20 cellular contexts compared by ENCODE assay signal in the genomic region with DNA sequence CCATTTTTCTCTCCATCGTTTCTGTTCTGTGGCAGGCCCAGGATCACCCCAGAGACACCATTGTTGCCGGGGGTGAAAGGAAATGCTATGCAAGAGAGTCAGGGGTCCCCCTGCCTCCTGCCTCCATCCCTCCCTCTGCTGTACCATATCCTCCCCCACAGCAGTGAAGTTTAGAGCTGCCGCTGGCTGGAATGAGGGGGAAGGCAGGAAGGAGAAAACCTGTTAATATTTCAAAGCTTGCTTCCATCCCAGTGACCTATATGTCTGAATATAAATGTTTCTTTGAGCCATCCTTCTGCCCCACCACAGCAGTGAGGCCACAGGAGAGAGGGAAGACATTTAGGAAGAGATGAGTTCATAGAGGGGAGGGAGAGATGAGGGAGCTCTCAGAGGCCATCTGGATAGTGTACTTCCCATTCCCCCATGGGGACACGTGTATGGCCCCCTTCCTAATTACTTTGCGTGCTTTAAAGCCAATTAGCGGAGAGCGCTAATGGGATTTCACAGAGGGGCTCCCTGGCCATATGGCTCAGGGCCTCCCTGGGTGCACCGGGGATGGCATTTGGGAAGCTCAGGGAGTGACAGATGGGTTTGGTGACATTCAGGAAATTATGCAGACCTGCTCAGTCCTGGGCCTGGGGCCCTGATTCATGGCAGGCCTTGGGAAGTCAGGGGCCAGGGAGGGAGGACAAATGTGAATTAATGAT. TPM values are rescaled to one million over a fixed set of nuclear protein-coding genes. Genes with fewer than 3 reads are reported as not detected.
DNase-seq lines count a peak whose midpoint lies in the region; ATAC-seq and TF ChIP-seq lines count a peak whose summit lies in the region.
"Had no signal": no experiment of that assay in that cellular context is flagged by ENCODE, and none has a peak within 500 bp of the region (broad histone marks: within the 10 kb centered on the region; RNA-seq: fewer than 3 reads in every experiment).

No MANE protein-coding gene starts in this region.

- H3K36me3 ChIP-seq in osteoblast (ENCODE audit: insufficient read depth, low read length) (no peaks in the 10 kb centered on the region), mesenchymal stem cell (ENCODE audit: control insufficient read depth in 1 of 2, insufficient read depth in 2 of 2, low read depth in 1 of 2, low read length in 2 of 2) (no peaks in the 10 kb centered on the region)
- H3K36me3 ChIP-seq: cardiac muscle cell, stomach had no signal

- no peaks in the 10 kb centered on the region for H3K79me1 ChIP-seq in mesenchymal stem cell (replicated peaks; ENCODE audit: low read length, poor library complexity, severe bottlenecking)

- H2AK5ac ChIP-seq in mesenchymal stem cell (ENCODE audit: low read length, severe bottlenecking), result no peak overlapping the region

- no peak overlapping the region for H3K18ac ChIP-seq in mesenchymal stem cell (ENCODE audit: low read depth in 1 of 2, low read length in 2 of 2)

- no peak overlapping the region for H3K14ac ChIP-seq in mesenchymal stem cell (ENCODE audit: low read length in 2 of 2)

- H2AFZ ChIP-seq in osteoblast (ENCODE audit: low read length) (no peak overlapping the region), mesenchymal stem cell (ENCODE audit: low read depth, low read length) (no peak overlapping the region)
- H2AFZ ChIP-seq: hepatocyte had no signal

- H3K4me2 ChIP-seq in osteoblast (ENCODE audit: insufficient read depth, low read length) (no peak overlapping the region), mesenchymal stem cell (ENCODE audit: low read length, poor library complexity, severe bottlenecking) (no peak overlapping the region)
- H3K4me2 ChIP-seq: hepatocyte had no signal

- no peaks in the 10 kb centered on the region for H3K79me2 ChIP-seq in osteoblast (ENCODE audit: insufficient read depth, low read length)
- H3K79me2 ChIP-seq: hepatocyte had no signal

- no peak overlapping the region for H3K23ac ChIP-seq in mesenchymal stem cell (ENCODE audit: low read length in 2 of 2)

- H3K9me3 ChIP-seq in osteoblast (ENCODE audit: low read depth, low read length) (no peaks in the 10 kb centered on the region), mesenchymal stem cell (ENCODE audit: control insufficient read depth, low read length) (no peaks in the 10 kb centered on the region)
- H3K9me3 ChIP-seq: stomach had no signal

- no peak overlapping the region for H2BK120ac ChIP-seq in mesenchymal stem cell (ENCODE audit: low read depth, low read length)

- H2BK15ac ChIP-seq in mesenchymal stem cell (ENCODE audit: low read depth, poor library complexity, severe bottlenecking), result no peak overlapping the region

- H4K91ac ChIP-seq in mesenchymal stem cell (ENCODE audit: low read length), result no peak overlapping the region

- peaks cover 6% of the 10 kb centered on the region for H3K27me3 ChIP-seq in osteoblast (ENCODE audit: insufficient read depth, low read length)
- H3K27me3 ChIP-seq in mesenchymal stem cell (ENCODE audit: control insufficient read depth in 1 of 2, insufficient read depth in 1 of 2, low read length in 2 of 2), result peaks cover 22 to 37% of the 10 kb centered on the region in 2 experiments
- H3K27me3 ChIP-seq: cardiac muscle cell, hepatocyte, stomach had no signal

- 36% methylated on average over 7 of the region's 8 CpGs for WGBS in mesenchymal stem cell

- H3K4ac ChIP-seq in mesenchymal stem cell (ENCODE audit: low read depth in 1 of 2, low read length in 2 of 2), result no peak overlapping the region

- H3K4me1 ChIP-seq in osteoblast (ENCODE audit: insufficient read depth, low read length) (no peaks in the 10 kb centered on the region), mesenchymal stem cell (ENCODE audit: control insufficient read depth, insufficient read depth, low read depth, low read length) (no peaks in the 10 kb centered on the region)
- H3K4me1 ChIP-seq: stomach had no signal

- DNase-seq in NCI-H146 (lab: John Stamatoyannopoulos, UW) (peak; percentile 30), NCI-H146 treated with DMSO at 0.1 percent for 48 hours (lab: John Stamatoyannopoulos, UW; ENCODE audit: unreplicated experiment) (no peak), NCI-H1417 treated with DMSO at 0.1 percent for 48 hours (lab: John Stamatoyannopoulos, UW) (peak; percentile 40), osteoblast (ENCODE audit: insufficient read length, low spot score, missing footprints) (peak; percentile 11), AG08396 (ENCODE audit: low spot score) (no peak), mesenchymal stem cell (no peak)
- DNase-seq: activated CD8-positive, alpha-beta T cell treated with anti-CD3 and anti-CD28 coated beads, Interleukin-2, amount 10 ng/mL, durations not matched to agents 7 days and 5 days; stomach had no signal

- no peaks in the 10 kb centered on the region for H4K20me1 ChIP-seq in osteoblast (ENCODE audit: insufficient read depth, low read length)

- H3K4me3 ChIP-seq in osteoblast (ENCODE audit: insufficient read depth, low read length), result no peak overlapping the region
- H3K4me3 ChIP-seq in mesenchymal stem cell (ENCODE audit: insufficient read depth in 1 of 2, low read depth in 1 of 2, low read length in 2 of 2), result no peak overlapping the region
- H3K4me3 ChIP-seq: cardiac muscle cell, hepatocyte, stomach had no signal

- H3K9ac ChIP-seq in mesenchymal stem cell (ENCODE audit: low read length), result no peak overlapping the region

- no peak overlapping the region for H4K8ac ChIP-seq in mesenchymal stem cell (ENCODE audit: low read length)

- peak; percentile 40; the same call in 1 of the 3 replicates for ATAC-seq in SK-N-SH treated with all-trans-retinoic acid at 6 μM for 48 hours
- no peak for ATAC-seq in HG03520 (IDR thresholded peaks at IDR 0.05; ENCODE audit: unreplicated experiment)
- ATAC-seq: activated CD8-positive, alpha-beta T cell treated with anti-CD3 and anti-CD28 coated beads, Interleukin-2, amount 10 ng/mL, durations not matched to agents 7 days and 5 days; HCT116; WTC11 had no signal

- H3K27ac ChIP-seq in osteoblast (ENCODE audit: low read depth, low read length) (no peak overlapping the region), mesenchymal stem cell (ENCODE audit: low read length, poor library complexity, severe bottlenecking) (no peak overlapping the region)
- H3K27ac ChIP-seq: cardiac muscle cell, hepatocyte, RWPE1, stomach had no signal

- H2BK12ac ChIP-seq in mesenchymal stem cell (ENCODE audit: low read length in 2 of 2), result no peak overlapping the region

- H2BK5ac ChIP-seq in mesenchymal stem cell (ENCODE audit: low read depth, low read length, poor library complexity, severe bottlenecking), result no peak overlapping the region

- TF ChIP-seq CTCF in osteoblast (IDR thresholded peaks at IDR 0.05; ENCODE audit: extremely low read depth, low read depth, low read length), result no peak

TF ChIP-seq in SK-N-SH treated with all-trans-retinoic acid at 6 μM for 48 hours, 23 proteins besides CTCF, POLR2A, EP300 and RAD21 (continues in another document):
- TF ChIP-seq, protein P1, sequence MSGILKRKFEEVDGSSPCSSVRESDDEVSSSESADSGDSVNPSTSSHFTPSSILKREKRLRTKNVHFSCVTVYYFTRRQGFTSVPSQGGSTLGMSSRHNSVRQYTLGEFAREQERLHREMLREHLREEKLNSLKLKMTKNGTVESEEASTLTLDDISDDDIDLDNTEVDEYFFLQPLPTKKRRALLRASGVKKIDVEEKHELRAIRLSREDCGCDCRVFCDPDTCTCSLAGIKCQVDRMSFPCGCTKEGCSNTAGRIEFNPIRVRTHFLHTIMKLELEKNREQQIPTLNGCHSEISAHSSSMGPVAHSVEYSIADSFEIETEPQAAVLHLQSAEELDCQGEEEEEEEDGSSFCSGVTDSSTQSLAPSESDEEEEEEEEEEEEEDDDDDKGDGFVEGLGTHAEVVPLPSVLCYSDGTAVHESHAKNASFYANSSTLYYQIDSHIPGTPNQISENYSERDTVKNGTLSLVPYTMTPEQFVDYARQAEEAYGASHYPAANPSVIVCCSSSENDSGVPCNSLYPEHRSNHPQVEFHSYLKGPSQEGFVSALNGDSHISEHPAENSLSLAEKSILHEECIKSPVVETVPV (CRISPR knock-in tag; IDR thresholded peaks at IDR 0.05), result no peak
- no peak for TF ChIP-seq BACH2 (CRISPR knock-in tag; IDR thresholded peaks at IDR 0.05; ENCODE audit: borderline replicate concordance)
- TF ChIP-seq GLIS3 (CRISPR knock-in tag; IDR thresholded peaks at IDR 0.05), result no peak
- no peak for TF ChIP-seq ZFP3 (CRISPR knock-in tag; IDR thresholded peaks at IDR 0.05)
- TF ChIP-seq ZFP30 (CRISPR knock-in tag; IDR thresholded peaks at IDR 0.05), result no peak
- TF ChIP-seq, protein P2, sequence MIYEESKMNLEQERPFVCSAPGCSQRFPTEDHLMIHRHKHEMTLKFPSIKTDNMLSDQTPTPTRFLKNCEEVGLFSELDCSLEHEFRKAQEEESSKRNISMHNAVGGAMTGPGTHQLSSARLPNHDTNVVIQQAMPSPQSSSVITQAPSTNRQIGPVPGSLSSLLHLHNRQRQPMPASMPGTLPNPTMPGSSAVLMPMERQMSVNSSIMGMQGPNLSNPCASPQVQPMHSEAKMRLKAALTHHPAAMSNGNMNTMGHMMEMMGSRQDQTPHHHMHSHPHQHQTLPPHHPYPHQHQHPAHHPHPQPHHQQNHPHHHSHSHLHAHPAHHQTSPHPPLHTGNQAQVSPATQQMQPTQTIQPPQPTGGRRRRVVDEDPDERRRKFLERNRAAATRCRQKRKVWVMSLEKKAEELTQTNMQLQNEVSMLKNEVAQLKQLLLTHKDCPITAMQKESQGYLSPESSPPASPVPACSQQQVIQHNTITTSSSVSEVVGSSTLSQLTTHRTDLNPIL (CRISPR knock-in tag; IDR thresholded peaks at IDR 0.05; ENCODE audit: low read depth), result no peak

RNA-seq across cellular contexts. Expression of a gene that starts 40.4 kb away (rescaled TPM):
- not detected in 2 replicates for total RNA-seq in osteoblast
- polyA plus RNA-seq in mesenchymal stem cell (2013, experiment 1 of 2), result 0.01 TPM
- polyA plus RNA-seq in mesenchymal stem cell (2013, experiment 2 of 2), result 0.03 TPM
- total RNA-seq: A172; activated CD8-positive, alpha-beta T cell treated with anti-CD3 and anti-CD28 coated beads, Interleukin-2, amount 10 ng/mL, durations not matched to agents 7 days and 5 days; activated T-helper 1 cell treated with anti-CD3 and anti-CD28 coated beads, Interleukin-12 subunit alpha, Interleukin-12 subunit beta, Interleukin-2, Interleukin-4 antibody, amounts not matched to agents 30 ng/mL and 10 ng/mL and 1 ng/mL, durations not matched to agents 14 hours and 24 hours and 36 hours; hepatocyte; stomach; T-helper 1 cell treated with Interleukin-12 subunit alpha and Interleukin-12 subunit beta and Interleukin-4 antibody, amounts not matched to agents 30 ng/mL and 1 ng/mL, for 36 hours had no signal
- polyA plus RNA-seq: cardiac muscle cell, CD14-positive monocyte, neural cell had no signal

Comparison
In these comparisons a context has a peak if more than half of its experiments do, and no peak if none do; other contexts are left out.
1. DNase-seq: peak in NCI-H146 (single experiment), NCI-H1417 treated with DMSO at 0.1 percent for 48 hours (single experiment) and osteoblast (single experiment); none in NCI-H146 treated with DMSO at 0.1 percent for 48 hours (single experiment), AG08396 (single experiment) and mesenchymal stem cell (single experiment).